In the genomic region with DNA sequence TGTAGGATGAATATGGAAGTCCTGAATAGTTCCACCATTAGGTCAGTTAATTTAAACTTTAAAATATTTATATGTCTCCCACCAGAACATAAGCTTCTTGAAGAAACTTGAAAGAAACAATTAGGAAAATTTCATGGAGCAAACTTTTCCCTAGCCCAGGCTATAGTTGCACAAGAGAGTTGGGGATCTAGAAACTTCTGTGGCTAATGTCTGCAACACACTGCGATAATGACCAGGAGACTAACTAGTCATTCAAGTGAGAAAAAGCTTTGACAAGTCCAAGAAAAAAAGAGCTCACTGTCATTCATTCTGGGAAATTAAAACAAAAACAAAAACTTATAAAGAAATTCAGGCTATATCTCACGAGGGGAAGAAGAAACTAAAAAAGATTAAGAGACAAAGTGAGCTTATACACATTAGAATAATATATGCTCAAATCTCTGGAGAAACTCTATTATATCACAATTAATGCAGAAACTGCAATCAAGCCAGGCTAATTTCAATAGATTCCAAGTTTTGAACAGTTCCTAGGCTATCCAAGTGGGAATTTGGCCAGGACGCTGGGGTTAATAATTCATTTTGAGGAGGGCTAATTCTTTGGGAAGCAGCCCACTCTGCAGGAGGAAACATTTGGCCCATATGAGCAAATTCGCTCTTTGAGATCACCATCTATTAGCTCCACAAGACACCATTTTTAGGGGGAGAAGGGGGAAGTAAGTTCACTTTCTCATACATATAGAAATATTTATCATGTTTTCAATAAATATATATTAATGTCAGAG, we compare ENCODE assay signal across 18 cellular contexts.
DNase-seq lines count a peak whose midpoint lies in the region; ATAC-seq and TF ChIP-seq lines count a peak whose summit lies in the region.
"Had no signal": no experiment of that assay in that cellular context is flagged by ENCODE, and none has a peak within 500 bp of the region (broad histone marks: within the 10 kb centered on the region; RNA-seq: fewer than 3 reads in every experiment).

No MANE protein-coding gene starts in this region.

- H3K4me1 ChIP-seq in smooth muscle cell (ENCODE audit: low read depth) = peaks cover 2% of the 10 kb centered on the region

- peak overlapping the region; percentile 2 for H3K4me2 ChIP-seq in smooth muscle cell

- no peaks in the 10 kb centered on the region for H3K27me3 ChIP-seq in smooth muscle cell (ENCODE audit: low read depth)

- H2AFZ ChIP-seq in smooth muscle cell (ENCODE audit: low read depth) = no peak overlapping the region

- H3K27ac ChIP-seq in smooth muscle cell (ENCODE audit: low read depth) = no peak overlapping the region

- ATAC-seq in left cardiac atrium = peak; percentile 35 to 50
- ATAC-seq in left ventricle myocardium superior = no peak
- no peak for ATAC-seq in omental fat pad (ENCODE audit: low FRiP score)
- no peak for ATAC-seq in HG02981 (IDR thresholded peaks at IDR 0.05; ENCODE audit: unreplicated experiment)
- no peak for ATAC-seq in GM21576 (IDR thresholded peaks at IDR 0.05; ENCODE audit: unreplicated experiment)
- ATAC-seq: PC-3 had no signal

- H3K9me3 ChIP-seq in smooth muscle cell (replicated peaks; ENCODE audit: low read depth) = no peaks in the 10 kb centered on the region

- no peak overlapping the region for H3K4me3 ChIP-seq in smooth muscle cell

- H3F3A ChIP-seq in smooth muscle cell (ENCODE audit: low read depth) = peaks cover 7% of the 10 kb centered on the region

- intact Hi-C loops in left cardiac atrium (cut with DNase I) (no loop called here), left ventricle myocardium superior (cut with micrococcal nuclease) (no loop called here)

- H4K20me1 ChIP-seq in smooth muscle cell (ENCODE audit: low read depth) = no peaks in the 10 kb centered on the region

- TF ChIP-seq CTCF in smooth muscle cell (IDR thresholded peaks at IDR 0.05; ENCODE audit: borderline replicate concordance, insufficient read depth, poor library complexity, severe bottlenecking) = no peak
- TF ChIP-seq CTCF in omental fat pad (IDR thresholded peaks at IDR 0.05) = no peak

- no peaks in the 10 kb centered on the region for H3K79me2 ChIP-seq in smooth muscle cell (ENCODE audit: low read depth)

- WGBS in smooth muscle cell (ENCODE audit: low lambda C conversion rate) = 81% methylated on average over 4 of the region's 4 CpGs

- no peaks in the 10 kb centered on the region for H3K36me3 ChIP-seq in smooth muscle cell (ENCODE audit: low read depth)

- DNase-seq in left cardiac atrium = no peak
- DNase-seq in left ventricle myocardium superior = no peak
- peak; percentile 76 for DNase-seq in astrocyte of the hippocampus (ENCODE audit: low read depth, low spot score)
- peak; percentile 29 for DNase-seq in glomerular visceral epithelial cell (ENCODE audit: extremely low spot score)
- no peak for DNase-seq in smooth muscle cell (lab: John Stamatoyannopoulos, UW; ENCODE audit: unreplicated experiment)
- no peak for DNase-seq in omental fat pad (ENCODE audit: low spot score)
- DNase-seq: DMS153; EL; HCEC 1CT; KBM-7; NCI-H1048; NCI-H146; NCI-H2227 treated with DMSO at 0.1 percent for 48 hours; NCI-H526 treated with DMSO at 0.1 percent for 48 hours; NK-92 treated with Interleukin-12 subunit alpha and Interleukin-12 subunit beta, amount 100 ng/mL, for 24 hours; PC-3 had no signal

- H3K9ac ChIP-seq in smooth muscle cell (ENCODE audit: low read depth) = no peak overlapping the region

Comparison
In these comparisons a context has a peak if more than half of its experiments do, and no peak if none do; other contexts are left out.
1. ATAC-seq: peak in left cardiac atrium (2 of 2); none in left ventricle myocardium superior (single experiment), omental fat pad (single experiment), HG02981 (single experiment) and GM21576 (single experiment).
2. DNase-seq: peak in astrocyte of the hippocampus (single experiment) and glomerular visceral epithelial cell (single experiment); none in left cardiac atrium (single experiment), left ventricle myocardium superior (single experiment), smooth muscle cell (single experiment) and omental fat pad (single experiment).